Comparison of ENCODE assay signal across 10 cellular contexts in the genomic region with DNA sequence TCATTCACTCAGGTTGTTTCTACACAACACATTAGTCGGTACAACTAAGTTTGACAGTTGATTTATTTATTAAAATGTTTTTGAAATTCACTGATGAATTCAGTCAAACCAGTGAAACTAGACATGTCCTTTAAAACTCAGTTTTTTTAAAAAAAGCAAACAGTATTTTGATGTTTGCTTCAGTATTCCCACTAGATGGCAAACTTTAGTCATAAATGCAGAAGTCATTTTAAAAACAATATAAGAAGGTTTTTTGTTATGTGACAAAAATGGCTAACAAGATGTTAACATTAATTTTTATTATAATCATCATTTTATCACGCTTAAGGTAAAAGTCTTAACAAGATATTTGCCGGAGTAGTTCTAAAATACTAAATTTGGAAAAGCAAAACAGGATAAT.
A peak's percentile ranks its signal among the peaks of the same experiment; 100 is the strongest.
DNase-seq lines count a peak whose midpoint lies in the region; ATAC-seq, FAIRE-seq and TF ChIP-seq lines count a peak whose summit lies in the region.
"Had no signal": no experiment of that assay in that cellular context is flagged by ENCODE, and none has a peak within 500 bp of the region (broad histone marks: within the 10 kb centered on the region; RNA-seq: fewer than 3 reads in every experiment).

No MANE protein-coding gene starts in this region.

- no peak overlapping the region for H2AFZ ChIP-seq in KMS-11 (ENCODE audit: low read depth)

- WGBS in thyroid gland, 2 donors, result 56 to 64% methylated on average over 3 of the region's 3 CpGs

- H3K4me1 ChIP-seq in KMS-11 (ENCODE audit: low read depth, poor library complexity, severe bottlenecking) (no peaks in the 10 kb centered on the region), thyroid gland (no peaks in the 10 kb centered on the region)
- H3K4me1 ChIP-seq: heart right ventricle had no signal

- no peak overlapping the region for H3K9ac ChIP-seq in KMS-11

- H3K4me3 ChIP-seq in KMS-11 (IDR thresholded peaks at IDR 0.05; ENCODE audit: insufficient read depth, low read depth, low read length), result no peak overlapping the region
- H3K4me3 ChIP-seq in thyroid gland (replicated peaks in 1 of 3), result no peak overlapping the region
- H3K4me3 ChIP-seq: heart right ventricle had no signal

- TF ChIP-seq POLR2A in GM18505 (IDR thresholded peaks at IDR 0.05; ENCODE audit: borderline replicate concordance, extremely low read depth, insufficient read depth, insufficient read length), result no peak
- TF ChIP-seq POLR2A in thyroid gland (IDR thresholded peaks at IDR 0.05), result no peak

- no peaks in the 10 kb centered on the region for H3K9me3 ChIP-seq in thyroid gland
- H3K9me3 ChIP-seq: heart right ventricle had no signal

- no peaks in the 10 kb centered on the region for H4K20me1 ChIP-seq in KMS-11 (ENCODE audit: insufficient read depth)

- H3K4me2 ChIP-seq in KMS-11, result no peak overlapping the region

- H3K27me3 ChIP-seq in KMS-11 (ENCODE audit: insufficient read depth, low read depth) (no peaks in the 10 kb centered on the region), thyroid gland (no peaks in the 10 kb centered on the region)
- H3K27me3 ChIP-seq: heart right ventricle had no signal

- TF ChIP-seq CTCF in KMS-11 (conservative IDR thresholded peaks at IDR 0.05; ENCODE audit: low read depth, low read length) (0 out of 2 replicates have a peak, but pooled peaks have one; percentile 33), thyroid gland (IDR thresholded peaks at IDR 0.05) (no peak)

- no peaks in the 10 kb centered on the region for H3K79me2 ChIP-seq in KMS-11 (ENCODE audit: insufficient read depth, low read depth)

- H3K36me3 ChIP-seq in KMS-11 (ENCODE audit: insufficient read depth), result no peaks in the 10 kb centered on the region
- no peaks in the 10 kb centered on the region for H3K36me3 ChIP-seq in thyroid gland
- H3K36me3 ChIP-seq: heart right ventricle had no signal

- FAIRE-seq in TTC549 (lab: Jason Lieb, UNC), result peak; percentile 84

- no peak overlapping the region for H3K27ac ChIP-seq in KMS-11
- no peak overlapping the region for H3K27ac ChIP-seq in thyroid gland
- H3K27ac ChIP-seq: heart right ventricle had no signal

- intact Hi-C loops in thyroid gland (cut with DNase I), result no loop called here

- DNase-seq in DMS 273 (lab: John Stamatoyannopoulos, UW; ENCODE audit: unreplicated experiment), result peak; percentile 47
- DNase-seq in kidney tubule cell (ENCODE audit: low spot score), result peak; percentile 5
- no peak for DNase-seq in T-helper 1 cell
- DNase-seq in thyroid gland, result no peak
- DNase-seq: cortex of kidney, heart right ventricle had no signal

- ATAC-seq in HG02884 (IDR thresholded peaks at IDR 0.05; ENCODE audit: unreplicated experiment) (no peak), GM18505 (IDR thresholded peaks at IDR 0.05; ENCODE audit: unreplicated experiment) (no peak)
- ATAC-seq: heart right ventricle had no signal

Comparison
In these comparisons a context has a peak if more than half of its experiments do, and no peak if none do; other contexts are left out.
1. DNase-seq: peak in DMS 273 (single experiment) and kidney tubule cell (single experiment); none in T-helper 1 cell (0 of 5) and thyroid gland (0 of 2).